ENCODE assay signal across 11 cellular contexts in genomic region chr3:71062037-71062919, GRCh38.
DNase-seq lines count a peak whose midpoint lies in the region; ATAC-seq and TF ChIP-seq lines count a peak whose summit lies in the region.
"Had no signal": no experiment of that assay in that cellular context is flagged by ENCODE, and none has a peak within 500 bp of the region (broad histone marks: within the 10 kb centered on the region; RNA-seq: fewer than 3 reads in every experiment).

No MANE protein-coding gene starts in this region.

- H3K9me3 ChIP-seq in tibial nerve, result no peaks in the 10 kb centered on the region

- no peaks in the 10 kb centered on the region for H3K36me3 ChIP-seq in tibial nerve

- H3K36me3 Mint-ChIP-seq in T-helper 1 cell treated with Interleukin-12 subunit alpha and Interleukin-12 subunit beta and Interleukin-4 antibody, amounts not matched to agents 30 μg/mL and 1 μg/mL, for 36 hours (ENCODE audit: low read depth), result peaks cover 12% of the 10 kb centered on the region
- peaks cover 5% of the 10 kb centered on the region for H3K36me3 Mint-ChIP-seq in MCF 10A (ENCODE audit: insufficient read depth, unreplicated experiment)

- H3K27me3 Mint-ChIP-seq in T-helper 1 cell treated with Interleukin-12 subunit alpha and Interleukin-12 subunit beta and Interleukin-4 antibody, amounts not matched to agents 30 μg/mL and 1 μg/mL, for 36 hours (ENCODE audit: low read depth), result peaks cover 13% of the 10 kb centered on the region
- H3K27me3 Mint-ChIP-seq in MCF 10A (ENCODE audit: insufficient read depth, unreplicated experiment), result no peaks in the 10 kb centered on the region
- H3K27me3 Mint-ChIP-seq: activated B cell treated with CpG ODN at 0.5 μM for 24 hours had no signal

- no peak for TF ChIP-seq EP300 in tibial nerve (IDR thresholded peaks at IDR 0.05)

- no peak for TF ChIP-seq POLR2A in tibial nerve (IDR thresholded peaks at IDR 0.05)

- no peak overlapping the region for H3K4me3 Mint-ChIP-seq in T-helper 1 cell treated with Interleukin-12 subunit alpha and Interleukin-12 subunit beta and Interleukin-4 antibody, amounts not matched to agents 30 μg/mL and 1 μg/mL, for 36 hours
- H3K4me3 Mint-ChIP-seq in MCF 10A (ENCODE audit: unreplicated experiment), result no peak overlapping the region
- H3K4me3 Mint-ChIP-seq: activated B cell treated with CpG ODN at 0.5 μM for 24 hours had no signal

- 32 to 35% methylated on average over 14 of the region's 14 CpGs for WGBS in tibial nerve, 2 donors

- H3K4me3 ChIP-seq in tibial nerve, result peak overlapping the region; percentile 61 to 78 (median 75)

- peak overlapping the region; percentile 84 to 95 (median 92) for H3K27ac ChIP-seq in tibial nerve

- H3K27ac Mint-ChIP-seq in T-helper 1 cell treated with Interleukin-12 subunit alpha and Interleukin-12 subunit beta and Interleukin-4 antibody, amounts not matched to agents 30 μg/mL and 1 μg/mL, for 36 hours, result peak overlapping the region; percentile 69
- no peak overlapping the region for H3K27ac Mint-ChIP-seq in MCF 10A (ENCODE audit: low read depth, unreplicated experiment)
- H3K27ac Mint-ChIP-seq: activated B cell treated with CpG ODN at 0.5 μM for 24 hours had no signal

- CTCF ChIA-PET in MCF 10A (lab: Yijun Ruan, JAX), result interaction anchor here (0.5 to 3.5 kb wide), 10 partner anchors 10 to 628 kb away, joined by 3 to 16 read pairs (median 3); partner anchors contain the start of gene FOXP1

- ATAC-seq in GM19035 (IDR thresholded peaks at IDR 0.05; ENCODE audit: unreplicated experiment) (no peak), GM19452 (IDR thresholded peaks at IDR 0.05; ENCODE audit: unreplicated experiment) (no peak), HG03039 (IDR thresholded peaks at IDR 0.05; ENCODE audit: unreplicated experiment) (no peak)

- POLR2A ChIA-PET in MCF 10A (lab: Yijun Ruan, JAX), result interaction anchor here (0.7 to 11.8 kb wide), 18 partner anchors 7 to 1043 kb away, joined by 3 to 219 read pairs (median 6); partner anchors contain the start of gene FOXP1

- no peak for DNase-seq in T-helper 1 cell
- DNase-seq in MCF 10A (ENCODE audit: unreplicated experiment), result peak; percentile 59
- peak; percentile 51 to 82 for DNase-seq in lung microvascular endothelial cell (ENCODE audit: low read depth in 2 of 2)
- DNase-seq in tibial nerve (ENCODE audit: low spot score in 2 of 2), result no peak
- DNase-seq: 8988T, activated B cell treated with CpG ODN at 0.5 μM for 24 hours, NCI-H2171 had no signal

- intact Hi-C loops in MCF 10A (cut with micrococcal nuclease), result loop anchor here (2.0 to 10.0 kb wide), 5 partner anchors 240 to 620 kb away; no protein-coding TSS in a partner anchor

- H3K27me3 ChIP-seq in tibial nerve, result no peaks in the 10 kb centered on the region

- H3K4me1 ChIP-seq in tibial nerve, result peaks cover 0 to 76% (median 34%) of the 10 kb centered on the region in 4 donors

- no peaks in the 10 kb centered on the region for H3K9me3 Mint-ChIP-seq in T-helper 1 cell treated with Interleukin-12 subunit alpha and Interleukin-12 subunit beta and Interleukin-4 antibody, amounts not matched to agents 30 μg/mL and 1 μg/mL, for 36 hours
- no peaks in the 10 kb centered on the region for H3K9me3 Mint-ChIP-seq in MCF 10A (ENCODE audit: unreplicated experiment)
- H3K9me3 Mint-ChIP-seq: activated B cell treated with CpG ODN at 0.5 μM for 24 hours had no signal

- BruUV-seq in MCF 10A (replicated peaks; lab: Mats Ljungman, UMichigan), result no TSS peak

- TF ChIP-seq CTCF in MCF 10A (IDR thresholded peaks at IDR 0.05; ENCODE audit: unreplicated experiment) (no peak), tibial nerve (IDR thresholded peaks at IDR 0.05) (no peak)

- H3K4me1 Mint-ChIP-seq in T-helper 1 cell treated with Interleukin-12 subunit alpha and Interleukin-12 subunit beta and Interleukin-4 antibody, amounts not matched to agents 30 μg/mL and 1 μg/mL, for 36 hours (ENCODE audit: low read depth), result peaks cover 50% of the 10 kb centered on the region
- peaks cover 53% of the 10 kb centered on the region for H3K4me1 Mint-ChIP-seq in MCF 10A (ENCODE audit: insufficient read depth, unreplicated experiment)

Comparison
In these comparisons a context has a peak if more than half of its experiments do, and no peak if none do; other contexts are left out.
1. DNase-seq: peak in MCF 10A (single experiment) and lung microvascular endothelial cell (2 of 2); none in T-helper 1 cell (0 of 5) and tibial nerve (0 of 2).